ENCODE assay signal across 9 cellular contexts in the genomic region with DNA sequence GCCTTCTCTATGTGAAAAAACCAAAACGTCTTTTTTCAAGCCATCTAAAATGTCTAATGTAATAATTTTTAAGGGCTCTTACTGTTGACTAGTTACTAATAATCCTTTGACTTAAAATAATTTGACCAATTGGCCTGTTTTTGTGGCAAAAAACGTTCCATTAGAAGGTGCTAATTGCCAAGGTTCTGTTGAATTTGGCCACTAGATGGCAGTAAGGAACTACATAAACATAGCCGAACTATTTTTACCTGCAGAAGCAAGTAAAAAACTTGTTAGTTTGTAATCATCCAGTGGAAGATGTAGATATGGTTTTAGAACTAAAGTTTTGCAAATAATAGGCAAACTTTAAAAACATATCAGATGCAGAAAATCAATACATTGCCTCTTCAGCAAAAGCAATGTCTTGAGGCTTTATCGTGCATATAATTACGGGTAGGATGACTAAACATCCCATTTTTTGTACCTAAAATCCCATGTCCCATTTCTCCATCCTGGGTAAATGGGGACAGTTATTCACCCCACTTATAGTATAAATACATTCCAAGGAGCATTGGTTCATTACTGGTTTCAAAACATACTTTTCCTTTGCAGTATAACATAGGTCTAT. TPM values are rescaled to one million over a fixed set of nuclear protein-coding genes. Genes with fewer than 3 reads are reported as not detected.
DNase-seq lines count a peak whose midpoint lies in the region; ATAC-seq and TF ChIP-seq lines count a peak whose summit lies in the region.
"Had no signal": no experiment of that assay in that cellular context is flagged by ENCODE, and none has a peak within 500 bp of the region (broad histone marks: within the 10 kb centered on the region; RNA-seq: fewer than 3 reads in every experiment).

No MANE protein-coding gene starts in this region.

- H3K4me1 Mint-ChIP-seq in Caco-2 (ENCODE audit: low read depth, unreplicated experiment), result peaks cover 12% of the 10 kb centered on the region

- DNase-seq in Caco-2, result peak in 1 of 2 experiments; percentile 62
- DNase-seq in GM19238 (ENCODE audit: insufficient read length, low spot score), result peak; percentile 14
- peak; percentile 49 for DNase-seq in NCI-H2227 (lab: John Stamatoyannopoulos, UW; ENCODE audit: unreplicated experiment)
- peak; percentile 32 for DNase-seq in mammary epithelial cell
- no peak for DNase-seq in left lung

- H3K9me3 ChIP-seq in Caco-2, result no peaks in the 10 kb centered on the region
- no peaks in the 10 kb centered on the region for H3K9me3 ChIP-seq in mammary epithelial cell (replicated peaks; ENCODE audit: insufficient read depth, low read length)
- no peaks in the 10 kb centered on the region for H3K9me3 ChIP-seq in left lung

- no peaks in the 10 kb centered on the region for H3K27me3 ChIP-seq in Caco-2 (replicated peaks; ENCODE audit: control insufficient read depth, insufficient read depth, low read length)
- H3K27me3 ChIP-seq in mammary epithelial cell (ENCODE audit: insufficient read depth, low read length), result no peaks in the 10 kb centered on the region
- no peaks in the 10 kb centered on the region for H3K27me3 ChIP-seq in left lung

- peaks cover 39% of the 10 kb centered on the region for H3K4me1 ChIP-seq in Caco-2
- peaks cover 4% of the 10 kb centered on the region for H3K4me1 ChIP-seq in mammary epithelial cell (ENCODE audit: insufficient read depth, low read length)
- peaks cover 0 to 6% of the 10 kb centered on the region in 2 donors for H3K4me1 ChIP-seq in left lung

- H3K27me3 Mint-ChIP-seq in Caco-2 (ENCODE audit: insufficient read depth, unreplicated experiment), result no peaks in the 10 kb centered on the region

- no peak overlapping the region for H3K27ac Mint-ChIP-seq in Caco-2 (ENCODE audit: unreplicated experiment)

- in situ Hi-C loops in mammary epithelial cell (cut with MboI; ENCODE audit: low sequenced_read_pairs in 2 of 2), result loop anchor here (5.0 to 25.0 kb wide), 4 partner anchors 171 to 1436 kb away; no protein-coding TSS in a partner anchor

- intact Hi-C loops in Caco-2 (cut with micrococcal nuclease; ENCODE audit: unreplicated experiment), result loop anchor here (1.0 kb wide), 2 partner anchors 170 to 239 kb away; no protein-coding TSS in a partner anchor
- intact Hi-C loops in mammary epithelial cell (cut with micrococcal nuclease), result loop anchor here (1.0 to 2.0 kb wide), 3 partner anchors 173 to 417 kb away; no protein-coding TSS in a partner anchor
- intact Hi-C loops in left lung (cut with DNase I), result loop anchor here in 1 of 2 donors (5.0 kb wide), 2 partner anchors 176 to 241 kb away; no protein-coding TSS in a partner anchor

- H3K9me3 Mint-ChIP-seq in Caco-2 (ENCODE audit: unreplicated experiment), result no peaks in the 10 kb centered on the region

- H3K4me3 ChIP-seq in Caco-2 (ENCODE audit: low read depth, low read length) (no peak overlapping the region), mammary epithelial cell (replicated peaks in 1 of 3; ENCODE audit: insufficient read depth in 1 of 3, low read depth in 2 of 3, low read length in 3 of 3) (no peak overlapping the region), left lung (no peak overlapping the region)

- dilution Hi-C loops in mammary epithelial cell (cut with HindIII; ENCODE audit: low sequenced_read_pairs), result no loop called here

- no peak overlapping the region for H2AFZ ChIP-seq in mammary epithelial cell (ENCODE audit: low read depth, low read length)

- H3K36me3 Mint-ChIP-seq in Caco-2 (ENCODE audit: insufficient read depth, unreplicated experiment), result peaks cover 68% of the 10 kb centered on the region

- CTCF ChIA-PET in Caco-2 (lab: Charles Lee), result interaction anchor here (0.6 kb wide), 1 partner anchor 178 kb away, joined by 4 read pairs; no protein-coding TSS in a partner anchor
- CTCF ChIA-PET in mammary epithelial cell (lab: Charles Lee; ENCODE audit: low non-redundant PET), result no interaction called here

- TF ChIP-seq CTCF in Caco-2 (IDR thresholded peaks at IDR 0.05; ENCODE audit: insufficient read depth in 1 of 2, low read depth in 1 of 2, low read length in 1 of 2, severe bottlenecking in 1 of 2, unreplicated experiment in 1 of 2) (peak; percentile 56 to 70), mammary epithelial cell (conservative IDR thresholded peaks at IDR 0.05 in 1 of 2, IDR thresholded peaks at IDR 0.05 in 1 of 2; ENCODE audit: extremely low read depth in 1 of 2, insufficient read depth in 1 of 2, low read depth in 1 of 2, low read length in 2 of 2) (peak; percentile 75 to 76), left lung (IDR thresholded peaks at IDR 0.05) (peak; percentile 74 to 86)

- no peak overlapping the region for H3K9ac ChIP-seq in mammary epithelial cell (ENCODE audit: insufficient read depth, low read length)

- H3K36me3 ChIP-seq in Caco-2 (ENCODE audit: control insufficient read depth, insufficient read depth, low read length) (no peaks in the 10 kb centered on the region; the same call in 1 of the 2 replicates), mammary epithelial cell (ENCODE audit: insufficient read depth, low read length) (no peaks in the 10 kb centered on the region), left lung (no peaks in the 10 kb centered on the region)

- 40% methylated on average over 5 of the region's 5 CpGs for WGBS in mammary epithelial cell (ENCODE audit: low coverage, missing lambda C conversion rate)

- no peaks in the 10 kb centered on the region for H4K20me1 ChIP-seq in mammary epithelial cell (ENCODE audit: insufficient read depth, low read length)

- BruUV-seq in Caco-2 (replicated peaks; lab: Mats Ljungman, UMichigan) (no TSS peak), mammary epithelial cell (replicated peaks; lab: Mats Ljungman, UMichigan) (no TSS peak)

- POLR2A ChIA-PET in Caco-2 (lab: Charles Lee), result no interaction called here

- no peak overlapping the region for H3K27ac ChIP-seq in mammary epithelial cell (ENCODE audit: insufficient read depth, low read depth, low read length)
- no peak overlapping the region for H3K27ac ChIP-seq in left lung

- ATAC-seq in left lung (peak; percentile 75), HG03045 (IDR thresholded peaks at IDR 0.05; ENCODE audit: unreplicated experiment) (no peak), GM21526 (IDR thresholded peaks at IDR 0.05; ENCODE audit: low FRiP score, unreplicated experiment) (no peak), GM18873 (IDR thresholded peaks at IDR 0.05; ENCODE audit: low FRiP score, unreplicated experiment) (no peak)

- no peak overlapping the region for H3K4me2 ChIP-seq in mammary epithelial cell (ENCODE audit: insufficient read depth, low read depth, low read length)

- no peaks in the 10 kb centered on the region for H3K79me2 ChIP-seq in mammary epithelial cell (ENCODE audit: insufficient read depth, low read length)

- H3K4me3 Mint-ChIP-seq in Caco-2 (ENCODE audit: unreplicated experiment), result no peak overlapping the region

RNA-seq across cellular contexts. Expression of a gene that starts 57.6 kb away (rescaled TPM):
- total RNA-seq in Caco-2 (2022) (193 and 196 TPM in 2 replicates), mammary epithelial cell (1 to 10 TPM in 1 of 2 donors, not detected in 1; 4.0 TPM), left lung (10 to 100 TPM in 1 of 2 donors, not detected in 1; 11.2 TPM)
- polyA plus RNA-seq in mammary epithelial cell, result 0.10 TPM
- not detected for polyA minus RNA-seq in mammary epithelial cell
- total RNA-seq: T-helper 2 cell treated with Interferon-gamma antibody and Interleukin-4, amounts not matched to agents 100 ng/mL and 5 ng/mL, for 36 hours had no signal

Comparison
In these comparisons a context has a peak if more than half of its experiments do, and no peak if none do; other contexts are left out.
1. DNase-seq: peak in GM19238 (single experiment), NCI-H2227 (single experiment) and mammary epithelial cell (single experiment); none in left lung (0 of 2).
2. RNA of a gene that starts 57.6 kb away (total RNA-seq): 193 to 196 TPM in Caco-2; 11.2 TPM in left lung and 4.0 TPM in mammary epithelial cell; every median in the first group is over 10 times any median in the second.
3. Peak in every context shown above with its lines, with median percentiles within 50 percentile points of each other: CTCF ChIP-seq.